Comparison of ENCODE assay signal across 25 cellular contexts in genomic region chr7:107943018-107943417, GRCh38. TPM values are rescaled to one million over a fixed set of nuclear protein-coding genes. Genes with fewer than 3 reads are reported as not detected.
"Had no signal": no experiment of that assay in that cellular context is flagged by ENCODE, and none has a peak within 500 bp of the region (broad histone marks: within the 10 kb centered on the region; RNA-seq: fewer than 3 reads in every experiment).

No MANE protein-coding gene starts in this region.

- H3K4me1 ChIP-seq: pancreas had no signal

- H3K36me3 ChIP-seq: thoracic aorta had no signal

- H3K27ac Mint-ChIP-seq: effector memory CD8-positive, alpha-beta T cell; naive B cell; natural killer cell treated with Interleukin-12 subunit alpha and Interleukin-12 subunit beta and Interleukin-15 and Interleukin-18, amount 100 ng/mL, for 72 hours; stimulated activated effector memory CD8-positive, alpha-beta T cell treated with anti-CD3 and anti-CD28 coated beads, Interleukin-12 subunit alpha, Interleukin-12 subunit beta, amount 100 ng/mL, for 72 hours had no signal

- DNase-seq: cortex of kidney; effector memory CD8-positive, alpha-beta T cell; foreskin fibroblast; gastrocnemius medialis; mesenchymal stem cell; mucosa of descending colon; naive B cell; pancreas; retina; stimulated activated CD4-positive, alpha-beta T cell treated with anti-CD3 and anti-CD28 coated beads, Interleukin-2, amount 100 ng/mL, for 24 hours; stimulated activated CD4-positive, alpha-beta T cell treated with anti-CD3 and anti-CD28 coated beads, Interleukin-4, amount 100 ng/mL, for 24 hours; stimulated activated naive CD4-positive, alpha-beta T cell treated with Interleukin-2 at 50 U/mL for 16 hours; stomach; upper lobe of left lung had no signal

- H3K27me3 Mint-ChIP-seq: natural killer cell treated with Interleukin-12 subunit alpha and Interleukin-12 subunit beta and Interleukin-15 and Interleukin-18, amount 100 ng/mL, for 72 hours had no signal

- H3K9me3 ChIP-seq: gastrocnemius medialis, mucosa of descending colon, neutrophil, pancreas, stomach, thoracic aorta, tibial nerve, upper lobe of left lung had no signal

- H3K27me3 ChIP-seq: gastrocnemius medialis, neutrophil, pancreas, stomach, tibial nerve, upper lobe of left lung had no signal

- FAIRE-seq: endometrium, keratinocyte, pancreas, urothelium cell line had no signal

- H3K4me3 ChIP-seq: gastrocnemius medialis, mucosa of descending colon, pancreas, stomach, thoracic aorta, tibial nerve, upper lobe of left lung had no signal

- H3K36me3 Mint-ChIP-seq: natural killer cell treated with Interleukin-12 subunit alpha and Interleukin-12 subunit beta and Interleukin-15 and Interleukin-18, amount 100 ng/mL, for 72 hours; stimulated activated effector memory CD8-positive, alpha-beta T cell treated with anti-CD3 and anti-CD28 coated beads, Interleukin-12 subunit alpha, Interleukin-12 subunit beta, amount 100 ng/mL, for 72 hours had no signal

- H3K4me1 Mint-ChIP-seq: naive B cell; stimulated activated effector memory CD8-positive, alpha-beta T cell treated with anti-CD3 and anti-CD28 coated beads, Interleukin-12 subunit alpha, Interleukin-12 subunit beta, amount 100 ng/mL, for 72 hours had no signal

- H3K27ac ChIP-seq: gastrocnemius medialis, neutrophil, pancreas, thoracic aorta, upper lobe of left lung had no signal

- ATAC-seq: effector memory CD8-positive, alpha-beta T cell; gastrocnemius medialis; mucosa of descending colon; natural killer cell treated with Interleukin-12 subunit alpha and Interleukin-12 subunit beta and Interleukin-15 and Interleukin-18, amount 100 ng/mL, for 72 hours; pancreas; sciatic nerve; stimulated activated effector memory CD8-positive, alpha-beta T cell treated with anti-CD3 and anti-CD28 coated beads, Interleukin-12 subunit alpha, Interleukin-12 subunit beta, amount 100 ng/mL, for 72 hours had no signal

- H3K4me3 Mint-ChIP-seq: effector memory CD8-positive, alpha-beta T cell; mesothelial cell of epicardium; naive B cell; natural killer cell treated with Interleukin-12 subunit alpha and Interleukin-12 subunit beta and Interleukin-15 and Interleukin-18, amount 100 ng/mL, for 72 hours; neural crest cell; stimulated activated effector memory CD8-positive, alpha-beta T cell treated with anti-CD3 and anti-CD28 coated beads, Interleukin-12 subunit alpha, Interleukin-12 subunit beta, amount 100 ng/mL, for 72 hours had no signal

RNA-seq across cellular contexts. Expression of gene LAMB1, which starts 59.9 kb away (rescaled TPM):
- total RNA-seq: natural killer cell treated with Interleukin-12 subunit alpha and Interleukin-12 subunit beta and Interleukin-15 and Interleukin-18, amount 100 ng/mL, for 72 hours had no signal
